ENCODE assay signal across 21 cellular contexts in genomic region chr16:81591538-81591870, GRCh38.
"Had no signal": no experiment of that assay in that cellular context is flagged by ENCODE, and none has a peak within 500 bp of the region (broad histone marks: within the 10 kb centered on the region; RNA-seq: fewer than 3 reads in every experiment).

No MANE protein-coding gene starts in this region.

- ATAC-seq: left lung; stimulated activated naive CD8-positive, alpha-beta T cell treated with anti-CD3 and anti-CD28 coated beads, Interleukin-15, Interleukin-2, amounts not matched to agents 100 U/mL and 50 U/mL, for 24 hours had no signal

- H3K27me3 Mint-ChIP-seq: activated naive CD8-positive, alpha-beta T cell treated with anti-CD3 and anti-CD28 coated beads, Interleukin-2, amount 10 ng/mL, durations not matched to agents 7 days and 5 days had no signal

- H3K9me3 Mint-ChIP-seq: activated naive CD8-positive, alpha-beta T cell treated with anti-CD3 and anti-CD28 coated beads, Interleukin-2, amount 10 ng/mL, durations not matched to agents 7 days and 5 days; neural crest cell had no signal

- H3K27ac Mint-ChIP-seq: activated naive CD8-positive, alpha-beta T cell treated with anti-CD3 and anti-CD28 coated beads, Interleukin-2, amount 10 ng/mL, durations not matched to agents 7 days and 5 days had no signal

- H3K4me3 Mint-ChIP-seq: activated naive CD8-positive, alpha-beta T cell treated with anti-CD3 and anti-CD28 coated beads, Interleukin-2, amount 10 ng/mL, durations not matched to agents 7 days and 5 days; neural crest cell had no signal

- DNase-seq: activated CD4-positive, alpha-beta T cell treated with anti-CD3 and anti-CD28 coated beads for 1 hour; activated CD8-positive, alpha-beta memory T cell treated with anti-CD3 and anti-CD28 coated beads for 24 hours; activated CD8-positive, alpha-beta memory T cell treated with anti-CD3 and anti-CD28 coated beads, Interleukin-2, amount 50 U/mL, for 48 hours; activated naive CD8-positive, alpha-beta T cell treated with anti-CD3 and anti-CD28 coated beads, Interleukin-2, amount 10 ng/mL, durations not matched to agents 7 days and 5 days; amygdala; caudate nucleus; colonic mucosa; erythroblast; foreskin melanocyte; glutamatergic neuron; hippocampal formation; left lung; midbrain; ovary; sigmoid colon; stimulated activated CD4-positive, alpha-beta T cell treated with anti-CD3 and anti-CD28 coated beads, Interleukin-1b, Interleukin-23, amount 100 ng/mL, for 48 hours; stimulated activated CD8-positive, alpha-beta memory T cell treated with anti-CD3 and anti-CD28 coated beads, Interleukin-4, amount 100 ng/mL, for 48 hours; stimulated activated naive CD8-positive, alpha-beta T cell treated with anti-CD3 and anti-CD28 coated beads, Interleukin-15, Interleukin-2, amounts not matched to agents 100 U/mL and 50 U/mL, for 24 hours; substantia nigra; WERI-Rb-1 had no signal
